Comparison of ENCODE assay signal across 8 cellular contexts in the genomic region with DNA sequence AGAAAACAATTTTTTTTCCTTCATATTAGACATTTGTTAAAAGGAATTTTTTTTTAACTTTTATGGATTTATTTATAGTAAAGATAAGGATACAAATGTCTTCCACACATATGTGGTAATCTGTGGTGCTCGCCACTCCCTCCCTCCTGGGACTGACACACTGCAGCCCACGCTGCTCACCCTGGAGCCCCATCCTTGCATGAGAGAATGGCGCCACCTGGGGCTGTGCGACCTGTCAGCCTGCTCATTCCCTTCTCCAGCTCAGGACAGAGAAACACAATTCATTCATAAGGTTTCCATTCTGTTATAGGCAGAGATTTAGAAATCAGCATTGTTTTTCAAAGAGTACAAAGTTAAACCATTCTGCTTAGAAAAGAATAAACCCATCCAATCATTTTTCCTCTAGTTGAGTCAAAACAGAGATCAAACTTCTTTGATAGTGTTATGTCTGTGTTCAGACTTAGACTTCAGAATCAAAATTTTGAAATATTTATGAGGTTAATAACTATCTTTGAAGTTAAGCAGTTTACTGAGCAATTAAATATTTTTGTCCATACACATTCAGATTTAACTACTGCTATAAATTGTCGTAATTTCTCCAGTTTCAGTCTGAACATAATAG. TPM values are rescaled to one million over a fixed set of nuclear protein-coding genes. Genes with fewer than 3 reads are reported as not detected.
DNase-seq lines count a peak whose midpoint lies in the region; ATAC-seq and TF ChIP-seq lines count a peak whose summit lies in the region.

No MANE protein-coding gene starts in this region.

- no peaks in the 10 kb centered on the region for H3K27me3 ChIP-seq in BE2C
- no peaks in the 10 kb centered on the region for H3K27me3 ChIP-seq in H7 (ENCODE audit: control insufficient read depth, insufficient read depth, low read length)
- H3K27me3 ChIP-seq in vagina, result no peaks in the 10 kb centered on the region

- intact Hi-C loops in vagina (cut with DNase I), result no loop called here

- peak overlapping the region; percentile 71 for H3K27ac Mint-ChIP-seq in mesothelial cell of epicardium

- ATAC-seq in HG02938 (IDR thresholded peaks at IDR 0.05; ENCODE audit: unreplicated experiment), result no peak

- TF ChIP-seq CTCF in BE2C (IDR thresholded peaks at IDR 0.05; ENCODE audit: low read depth, low read length) (peak; percentile 66), mesothelial cell of epicardium (IDR thresholded peaks at IDR 0.05; ENCODE audit: unreplicated experiment) (no peak), vagina (IDR thresholded peaks at IDR 0.05) (no peak)

- H3K36me3 Mint-ChIP-seq in mesothelial cell of epicardium, result peaks cover 33% of the 10 kb centered on the region

- H3K4me3 ChIP-seq in BE2C (ENCODE audit: low read depth, low read length), result no peak overlapping the region
- no peak overlapping the region for H3K4me3 ChIP-seq in H7 (ENCODE audit: insufficient read depth, low read depth, low read length)
- no peak overlapping the region for H3K4me3 ChIP-seq in vagina

- H3K9me3 ChIP-seq in BE2C, result no peaks in the 10 kb centered on the region
- no peaks in the 10 kb centered on the region for H3K9me3 ChIP-seq in vagina

- H3K4me1 Mint-ChIP-seq in mesothelial cell of epicardium, result peaks cover 9% of the 10 kb centered on the region

- H3K36me3 ChIP-seq in BE2C (peaks cover 45% of the 10 kb centered on the region), H7 (replicated peaks; ENCODE audit: control insufficient read depth, insufficient read depth, low read length) (peaks cover 7% of the 10 kb centered on the region), vagina (peaks cover 0 to 20% of the 10 kb centered on the region in 2 donors)

- no peak for TF ChIP-seq POLR2A in vagina (IDR thresholded peaks at IDR 0.05)

- H3K4me3 Mint-ChIP-seq in mesothelial cell of epicardium, result no peak overlapping the region

- DNase-seq in BE2C (peak; percentile 78), H7 (peak; percentile 68), RPMI8226 (peak; percentile 41), dermis blood vessel endothelial cell (peak; percentile 59), mesothelial cell of epicardium (ENCODE audit: low spot score in 2 of 2, unreplicated experiment in 2 of 2) (peak in 1 of 2 experiments; percentile 53), vagina (ENCODE audit: extremely low spot score in 2 of 2) (no peak), cerebellum (ENCODE audit: low spot score) (no peak)

- no peaks in the 10 kb centered on the region for H3K27me3 Mint-ChIP-seq in mesothelial cell of epicardium (ENCODE audit: low read depth)

- H3K4me1 ChIP-seq in BE2C (peaks cover 6% of the 10 kb centered on the region; the same call in 1 of the 2 replicates), vagina (peaks cover 12% of the 10 kb centered on the region)

- no peaks in the 10 kb centered on the region for H3K9me3 Mint-ChIP-seq in mesothelial cell of epicardium

- H3K27ac ChIP-seq in vagina, result peak overlapping the region; percentile 43

RNA-seq across cellular contexts. Expression of a gene that starts 42.8 kb away (rescaled TPM):
- 526 TPM for polyA plus RNA-seq in BE2C (2012; ENCODE audit: insufficient read depth, insufficient read length, low read depth)
- 168 and 193 TPM in 2 replicates for total RNA-seq in H7 (2014; rRNA removed; shearing (Covaris generic))
- total RNA-seq in dermis blood vessel endothelial cell, result 29.6 and 36.9 TPM in 2 replicates
- 95.9 to 101 TPM (median 96.7 TPM) in 3 replicates for total RNA-seq in mesothelial cell of epicardium
- total RNA-seq in vagina, result 135 TPM
- total RNA-seq in cerebellum, result 43.8 TPM

Comparison
In these comparisons a context has a peak if more than half of its experiments do, and no peak if none do; other contexts are left out.
1. DNase-seq: peak in BE2C (single experiment), H7 (single experiment), RPMI8226 (single experiment) and dermis blood vessel endothelial cell (single experiment); none in vagina (0 of 2) and cerebellum (single experiment).